18 cellular contexts compared by ENCODE assay signal in genomic region chr15:38411902-38412301, GRCh38. TPM values are rescaled to one million over a fixed set of nuclear protein-coding genes. Genes with fewer than 3 reads are reported as not detected.
DNase-seq lines count a peak whose midpoint lies in the region; ATAC-seq and TF ChIP-seq lines count a peak whose summit lies in the region.
"Had no signal": no experiment of that assay in that cellular context is flagged by ENCODE, and none has a peak within 500 bp of the region (broad histone marks: within the 10 kb centered on the region; RNA-seq: fewer than 3 reads in every experiment).

No MANE protein-coding gene starts in this region.

- intact Hi-C loops in Right ventricle myocardium superior (cut with DNase I) = loop anchor here (10.0 kb wide), 1 partner anchor 417 kb away; no protein-coding TSS in a partner anchor
- intact Hi-C loops in cardiac septum (cut with DNase I) = loop anchor here (5.0 kb wide), 1 partner anchor 415 kb away; no protein-coding TSS in a partner anchor
- intact Hi-C loops in left cardiac atrium (cut with DNase I) = no loop called here
- intact Hi-C loops in adrenal gland (cut with DNase I) = loop anchor here in 1 of 2 donors (10.0 kb wide), 1 partner anchor 417 kb away; no protein-coding TSS in a partner anchor

- WGBS in adrenal gland, 4 donors = 37 to 60% (median 45%) methylated on average over 3 of the region's 3 CpGs

- H3K4me3 ChIP-seq in muscle layer of duodenum (ENCODE audit: low read depth in 1 of 2, low read length in 2 of 2) (no peak overlapping the region), adrenal gland (no peak overlapping the region)
- H3K4me3 ChIP-seq: GM12878, GM23248 had no signal

- H3K9me3 ChIP-seq in muscle layer of duodenum (ENCODE audit: control insufficient read depth in 1 of 2, low read length in 2 of 2) = no peaks in the 10 kb centered on the region
- H3K9me3 ChIP-seq in adrenal gland (replicated peaks in 1 of 3) = no peaks in the 10 kb centered on the region
- H3K9me3 ChIP-seq: BE2C had no signal

- ATAC-seq in Right ventricle myocardium superior (ENCODE audit: poor library complexity) = peak; percentile 68
- peak; percentile 33 to 41 for ATAC-seq in left cardiac atrium
- no peak for ATAC-seq in HG03039 (IDR thresholded peaks at IDR 0.05; ENCODE audit: unreplicated experiment)
- ATAC-seq: GM12878, HCT116, Panc1 had no signal

- H3K27me3 ChIP-seq in muscle layer of duodenum (ENCODE audit: low read depth, low read length) = no peaks in the 10 kb centered on the region
- peaks cover 10% of the 10 kb centered on the region for H3K27me3 ChIP-seq in adrenal gland

- DNase-seq in Right ventricle myocardium superior = no peak
- no peak for DNase-seq in cardiac septum (ENCODE audit: low spot score)
- no peak for DNase-seq in left cardiac atrium
- DNase-seq in NCI-H146 treated with DMSO at 0.1 percent for 48 hours (lab: John Stamatoyannopoulos, UW; ENCODE audit: unreplicated experiment) = no peak
- no peak for DNase-seq in adrenal gland
- DNase-seq: BE2C; CD4-positive, alpha-beta memory T cell; DMS153; GM23248; NCI-H1105 treated with DMSO at 0.1 percent for 48 hours; NCI-H1694 treated with DMSO at 0.1 percent for 48 hours; NCI-H226; NCI-H524 treated with DMSO at 0.1 percent for 48 hours had no signal

- no peak for TF ChIP-seq POLR2A in adrenal gland (IDR thresholded peaks at IDR 0.05)

- peak overlapping the region; percentile 5 for H3K27ac ChIP-seq in muscle layer of duodenum (ENCODE audit: low read length)
- peak overlapping the region in 2 of 5 donors; percentile 15 to 65 for H3K27ac ChIP-seq in adrenal gland
- H3K27ac ChIP-seq: GM23248 had no signal

- no peak for TF ChIP-seq CTCF in adrenal gland (IDR thresholded peaks at IDR 0.05)

- H3K4me1 ChIP-seq in muscle layer of duodenum (ENCODE audit: control insufficient read depth in 1 of 2, insufficient read depth in 2 of 2, low read length in 2 of 2) (no peaks in the 10 kb centered on the region), adrenal gland (replicated peaks in 1 of 2) (no peaks in the 10 kb centered on the region)
- H3K4me1 ChIP-seq: BE2C had no signal

- H3K36me3 ChIP-seq in muscle layer of duodenum (ENCODE audit: control insufficient read depth in 1 of 2, insufficient read depth in 2 of 2, low read length in 2 of 2) (no peaks in the 10 kb centered on the region), adrenal gland (replicated peaks in 1 of 2) (no peaks in the 10 kb centered on the region)
- H3K36me3 ChIP-seq: BE2C had no signal

RNA-seq across cellular contexts. Expression of gene FAM98B, which starts 42.0 kb away (rescaled TPM):
- total RNA-seq in Right ventricle myocardium superior (16.2 TPM), cardiac septum (25.6 TPM), left cardiac atrium (10 to 100 TPM; 16.1 to 25.0 TPM), adrenal gland (10 to 100 TPM in 6 of 8 donors, 1 to 10 TPM in 2; 3.0 to 20.6 (median 14.2) TPM)
- polyA plus RNA-seq in adrenal gland = 10 to 100 TPM in 1 of 3 donors, 1 to 10 TPM in 2; 5.2 to 30.1 (median 6.8) TPM

Comparison
In these comparisons a context has a peak if more than half of its experiments do, and no peak if none do; other contexts are left out.
1. intact Hi-C loops: an anchor here in Right ventricle myocardium superior (10.0 kb wide) and cardiac septum (5.0 kb wide); none called in left cardiac atrium.